Comparison of ENCODE assay signal across 1 cellular context in the genomic region with DNA sequence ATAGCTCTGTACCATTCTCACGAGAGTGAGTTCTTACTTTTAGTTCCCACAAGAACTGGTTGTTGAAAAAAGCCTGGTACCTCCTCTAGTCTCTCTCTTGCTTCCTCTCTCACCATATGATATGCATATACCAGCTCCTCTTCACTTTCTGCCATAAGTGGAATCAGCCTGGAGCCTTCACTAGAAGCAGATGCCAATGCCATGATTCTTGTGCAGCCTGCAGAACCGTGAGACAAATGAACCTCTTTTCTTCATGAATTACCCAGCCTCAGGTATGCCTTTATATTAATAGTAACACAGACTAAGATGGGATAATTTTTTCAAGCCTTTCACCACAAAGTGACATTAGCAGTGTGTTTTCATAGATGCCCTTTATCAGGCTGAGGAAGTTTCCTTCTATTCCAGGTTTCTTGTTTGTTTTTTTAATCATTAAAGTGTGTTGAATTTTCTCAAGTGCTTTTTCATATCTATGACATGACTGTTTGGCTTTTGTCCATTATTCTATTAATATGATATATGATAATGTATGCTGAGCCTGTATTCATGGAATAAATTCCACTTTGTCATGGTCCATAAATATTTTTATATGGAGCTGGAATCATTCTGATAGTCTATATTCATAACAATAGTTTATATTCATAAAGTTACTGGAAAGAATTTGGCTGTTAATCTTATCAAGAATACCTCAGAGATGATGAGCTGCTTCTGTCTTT.
TF ChIP-seq lines count a peak whose summit lies in the region.

No MANE protein-coding gene starts in this region.

TF ChIP-seq in endothelial cell of umbilical vein, 7 proteins besides CTCF, POLR2A, EP300 and RAD21:
- TF ChIP-seq, protein P1, sequence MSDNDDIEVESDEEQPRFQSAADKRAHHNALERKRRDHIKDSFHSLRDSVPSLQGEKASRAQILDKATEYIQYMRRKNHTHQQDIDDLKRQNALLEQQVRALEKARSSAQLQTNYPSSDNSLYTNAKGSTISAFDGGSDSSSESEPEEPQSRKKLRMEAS (IDR thresholded peaks at IDR 0.05; ENCODE audit: insufficient read depth, insufficient read length), result no peak
- TF ChIP-seq EZH2 (IDR thresholded peaks at IDR 0.05; ENCODE audit: borderline replicate concordance, low read depth, low read length, severe bottlenecking) (no peak), GATA2 (IDR thresholded peaks at IDR 0.05; ENCODE audit: insufficient read depth, insufficient read length, low read depth, low read length) (no peak), FOS (IDR thresholded peaks at IDR 0.05; ENCODE audit: borderline replicate concordance, insufficient read depth, low read length) (no peak), POLR2AphosphoS5 (IDR thresholded peaks at IDR 0.05; ENCODE audit: insufficient read depth, low read depth, low read length) (no peak), MYC (IDR thresholded peaks at IDR 0.05; ENCODE audit: low read depth, low read length) (no peak), JUN (IDR thresholded peaks at IDR 0.05; ENCODE audit: borderline replicate concordance, insufficient read depth, insufficient read length, low read depth) (no peak)
